Comparison of ENCODE assay signal across 1 cellular context in the genomic region with DNA sequence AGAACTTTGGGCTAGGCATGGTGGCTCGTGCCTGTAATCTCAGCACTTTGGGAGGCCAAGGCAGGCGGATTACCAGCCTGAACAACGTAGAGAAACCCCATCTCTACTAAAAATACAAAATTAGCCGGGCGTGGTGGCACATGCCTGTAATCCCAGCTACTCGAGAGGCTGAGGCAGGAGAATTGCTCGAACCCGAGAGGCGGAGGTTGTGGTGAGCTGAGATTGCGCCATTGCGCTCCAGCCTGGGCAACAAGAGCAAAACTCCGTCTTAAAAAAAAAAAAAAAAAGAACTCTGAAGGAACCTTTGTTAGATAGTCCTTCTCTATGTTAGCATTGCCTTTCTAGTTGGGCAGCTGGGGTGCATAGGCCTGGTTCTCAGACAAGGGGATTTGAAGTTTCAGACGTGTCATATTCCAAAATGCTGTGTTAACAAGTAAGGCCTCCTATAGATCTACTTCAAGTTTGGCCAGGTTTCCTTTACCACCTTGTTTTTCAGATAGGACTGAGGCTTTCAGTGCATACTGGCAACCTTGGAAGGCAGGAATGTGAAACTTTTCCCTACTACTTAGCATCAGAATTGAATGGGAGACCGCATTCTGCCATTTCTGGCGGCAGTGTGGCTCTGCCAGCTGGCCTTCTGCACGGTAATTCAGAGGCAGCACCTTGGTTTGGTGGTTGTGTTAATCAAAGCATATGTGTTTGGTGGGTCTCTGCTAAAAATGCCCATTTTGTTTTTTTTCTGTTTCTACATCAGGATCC.
TF ChIP-seq lines count a peak whose summit lies in the region.

No MANE protein-coding gene starts in this region.

TF ChIP-seq in K562, 482 proteins besides CTCF, POLR2A, EP300 and RAD21:
- no peak for TF ChIP-seq HMG20A (CRISPR knock-in tag; conservative IDR thresholded peaks at IDR 0.05)
- no peak for TF ChIP-seq BRF1 (IDR thresholded peaks at IDR 0.05; ENCODE audit: borderline replicate concordance, extremely low read depth, insufficient read length)
- TF ChIP-seq ZNF780A (CRISPR knock-in tag; IDR thresholded peaks at IDR 0.05), result no peak
- TF ChIP-seq ZNF644 (tag; IDR thresholded peaks at IDR 0.05; ENCODE audit: low read depth), result 0 out of 2 replicates have a peak, but pooled peaks have one; percentile 27
- TF ChIP-seq, protein P1, sequence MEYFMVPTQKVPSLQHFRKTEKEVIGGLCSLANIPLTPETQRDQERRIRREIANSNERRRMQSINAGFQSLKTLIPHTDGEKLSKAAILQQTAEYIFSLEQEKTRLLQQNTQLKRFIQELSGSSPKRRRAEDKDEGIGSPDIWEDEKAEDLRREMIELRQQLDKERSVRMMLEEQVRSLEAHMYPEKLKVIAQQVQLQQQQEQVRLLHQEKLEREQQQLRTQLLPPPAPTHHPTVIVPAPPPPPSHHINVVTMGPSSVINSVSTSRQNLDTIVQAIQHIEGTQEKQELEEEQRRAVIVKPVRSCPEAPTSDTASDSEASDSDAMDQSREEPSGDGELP (CRISPR knock-in tag; IDR thresholded peaks at IDR 0.05; ENCODE audit: borderline replicate concordance), result no peak
- TF ChIP-seq, protein P2, sequence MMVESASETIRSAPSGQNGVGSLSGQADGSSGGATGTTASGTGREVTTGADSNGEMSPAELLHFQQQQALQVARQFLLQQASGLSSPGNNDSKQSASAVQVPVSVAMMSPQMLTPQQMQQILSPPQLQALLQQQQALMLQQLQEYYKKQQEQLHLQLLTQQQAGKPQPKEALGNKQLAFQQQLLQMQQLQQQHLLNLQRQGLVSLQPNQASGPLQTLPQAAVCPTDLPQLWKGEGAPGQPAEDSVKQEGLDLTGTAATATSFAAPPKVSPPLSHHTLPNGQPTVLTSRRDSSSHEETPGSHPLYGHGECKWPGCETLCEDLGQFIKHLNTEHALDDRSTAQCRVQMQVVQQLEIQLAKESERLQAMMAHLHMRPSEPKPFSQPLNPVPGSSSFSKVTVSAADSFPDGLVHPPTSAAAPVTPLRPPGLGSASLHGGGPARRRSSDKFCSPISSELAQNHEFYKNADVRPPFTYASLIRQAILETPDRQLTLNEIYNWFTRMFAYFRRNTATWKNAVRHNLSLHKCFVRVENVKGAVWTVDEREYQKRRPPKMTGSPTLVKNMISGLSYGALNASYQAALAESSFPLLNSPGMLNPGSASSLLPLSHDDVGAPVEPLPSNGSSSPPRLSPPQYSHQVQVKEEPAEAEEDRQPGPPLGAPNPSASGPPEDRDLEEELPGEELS (CRISPR knock-in tag; IDR thresholded peaks at IDR 0.05; ENCODE audit: borderline replicate concordance), result no peak
- no peak for TF ChIP-seq RBM17 (IDR thresholded peaks at IDR 0.05; ENCODE audit: borderline replicate concordance, low read depth, low read length)
- no peak for TF ChIP-seq ZBTB9 (CRISPR knock-in tag; IDR thresholded peaks at IDR 0.05)
- TF ChIP-seq SUPT5H (IDR thresholded peaks at IDR 0.05), result 0 out of 2 replicates have a peak, but pooled peaks have one; percentile 25
- TF ChIP-seq ETV5 (CRISPR knock-in tag; IDR thresholded peaks at IDR 0.05; ENCODE audit: low read depth), result no peak
- no peak for TF ChIP-seq SNRNP70 (optimal IDR thresholded peaks at IDR 0.05; ENCODE audit: low read depth, low read length)
- no peak for TF ChIP-seq EGR1 (conservative IDR thresholded peaks at IDR 0.05)
- TF ChIP-seq TAF9B (IDR thresholded peaks at IDR 0.05; ENCODE audit: partially characterized antibody), result no peak
